Comparison of ENCODE assay signal across 20 cellular contexts in the genomic region with DNA sequence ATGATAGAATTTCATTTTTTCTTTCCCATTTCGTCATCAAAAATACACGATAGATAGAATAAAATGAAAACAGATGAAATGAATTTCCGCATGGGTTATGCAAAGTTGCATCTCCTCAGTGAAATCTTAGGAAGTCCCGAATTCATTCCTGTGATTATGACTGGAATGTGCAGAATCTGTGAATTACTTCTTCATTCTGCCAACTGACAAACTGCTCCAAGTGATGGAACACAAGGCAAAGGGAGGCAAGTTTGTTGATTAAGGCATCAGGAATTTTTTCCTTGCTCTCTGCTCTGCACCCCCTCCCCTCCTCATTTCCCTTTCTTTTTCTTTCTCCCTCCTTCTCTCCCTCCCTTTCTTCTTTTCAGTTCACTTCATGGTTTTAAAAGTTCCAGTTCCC. TPM values are rescaled to one million over a fixed set of nuclear protein-coding genes. Genes with fewer than 3 reads are reported as not detected.
DNase-seq lines count a peak whose midpoint lies in the region; FAIRE-seq and TF ChIP-seq lines count a peak whose summit lies in the region.
"Had no signal": no experiment of that assay in that cellular context is flagged by ENCODE, and none has a peak within 500 bp of the region (broad histone marks: within the 10 kb centered on the region; RNA-seq: fewer than 3 reads in every experiment).

No MANE protein-coding gene starts in this region.

- H3K27ac ChIP-seq in AG04450 (ENCODE audit: low read depth, low read length) (no peak overlapping the region), mesodermal cell (ENCODE audit: low read depth, low read length, severe bottlenecking) (peak overlapping the region; percentile 67)
- H3K27ac ChIP-seq: esophagus squamous epithelium, neural progenitor cell, thyroid gland had no signal

- H3K9me3 Mint-ChIP-seq in chondrocyte (ENCODE audit: low read depth) = no peaks in the 10 kb centered on the region
- peaks cover under 1% of the 10 kb centered on the region for H3K9me3 Mint-ChIP-seq in activated T-helper 1 cell treated with anti-CD3 and anti-CD28 coated beads, Interleukin-12 subunit alpha, Interleukin-12 subunit beta, Interleukin-2, Interleukin-4 antibody, amounts not matched to agents 30 ng/mL and 10 ng/mL and 1 ng/mL, durations not matched to agents 14 hours and 24 hours and 36 hours
- H3K9me3 Mint-ChIP-seq: activated CD8-positive, alpha-beta T cell treated with anti-CD3 and anti-CD28 coated beads for 36 hours had no signal

- H3K4me3 ChIP-seq in AG04450 (ENCODE audit: low read depth, low read length) (no peak overlapping the region), mesodermal cell (ENCODE audit: extremely low read depth, insufficient read depth, low read length, poor library complexity, severe bottlenecking) (no peak overlapping the region)
- H3K4me3 ChIP-seq: esophagus squamous epithelium, neural progenitor cell, thyroid gland had no signal

- CTCF ChIA-PET in AG04450 (lab: Charles Lee) = no interaction called here

- DNase-seq in AG04450 (ENCODE audit: low read depth, low spot score) (peak; percentile 8), HTR-8/SVneo (ENCODE audit: insufficient read length, low spot score) (peak; percentile 9), chondrocyte (ENCODE audit: low spot score) (no peak), HPDE6-E6E7 (ENCODE audit: extremely low spot score) (no peak)
- no peak for DNase-seq in activated CD8-positive, alpha-beta memory T cell treated with anti-CD3 and anti-CD28 coated beads for 24 hours
- DNase-seq in activated T-helper 1 cell treated with anti-CD3 and anti-CD28 coated beads, Interleukin-12 subunit alpha, Interleukin-12 subunit beta, Interleukin-2, Interleukin-4 antibody, amounts not matched to agents 30 ng/mL and 10 ng/mL and 1 ng/mL, durations not matched to agents 14 hours and 24 hours and 36 hours (ENCODE audit: low spot score) = no peak
- no peak for DNase-seq in NK-92 treated with Interleukin-12 subunit alpha and Interleukin-12 subunit beta, amount 100 ng/mL, for 24 hours (lab: John Stamatoyannopoulos, UW)
- DNase-seq: activated CD8-positive, alpha-beta T cell treated with anti-CD3 and anti-CD28 coated beads for 36 hours; activated effector memory CD4-positive, alpha-beta T cell treated with Interleukin-2 at 50 U/mL for 16 hours; aorta; DMS153; esophagus squamous epithelium; mammary epithelial cell; NCI-H1694; NCI-H524 treated with DMSO at 0.1 percent for 48 hours; PC-3; stimulated activated CD4-positive, alpha-beta T cell treated with anti-CD3 and anti-CD28 coated beads, Interleukin-4, amount 100 ng/mL, for 4 hours; thyroid gland had no signal

- TF ChIP-seq CTCF in AG04450 (IDR thresholded peaks at IDR 0.05; ENCODE audit: low read depth, low read length) (no peak), chondrocyte (IDR thresholded peaks at IDR 0.05) (no peak)

- intact Hi-C loops in activated T-helper 1 cell treated with anti-CD3 and anti-CD28 coated beads, Interleukin-12 subunit alpha, Interleukin-12 subunit beta, Interleukin-2, Interleukin-4 antibody, amounts not matched to agents 30 ng/mL and 10 ng/mL and 1 ng/mL, durations not matched to agents 14 hours and 24 hours and 36 hours (cut with micrococcal nuclease) = loop anchor here (5.0 to 10.0 kb wide), 5 partner anchors 209 to 1359 kb away; a partner anchor contains a TSS

- no peaks in the 10 kb centered on the region for H3K36me3 Mint-ChIP-seq in chondrocyte (ENCODE audit: low read depth)
- H3K36me3 Mint-ChIP-seq in activated T-helper 1 cell treated with anti-CD3 and anti-CD28 coated beads, Interleukin-12 subunit alpha, Interleukin-12 subunit beta, Interleukin-2, Interleukin-4 antibody, amounts not matched to agents 30 ng/mL and 10 ng/mL and 1 ng/mL, durations not matched to agents 14 hours and 24 hours and 36 hours (ENCODE audit: low read depth) = no peaks in the 10 kb centered on the region
- H3K36me3 Mint-ChIP-seq: neural progenitor cell had no signal

- no peaks in the 10 kb centered on the region for H3K27me3 ChIP-seq in AG04450 (ENCODE audit: control insufficient read depth, insufficient read depth, low read length)
- H3K27me3 ChIP-seq: esophagus squamous epithelium, neural progenitor cell, thyroid gland had no signal

- H3K27ac Mint-ChIP-seq in chondrocyte (ENCODE audit: unreplicated experiment) = peak overlapping the region; percentile 70
- no peak overlapping the region for H3K27ac Mint-ChIP-seq in activated T-helper 1 cell treated with anti-CD3 and anti-CD28 coated beads, Interleukin-12 subunit alpha, Interleukin-12 subunit beta, Interleukin-2, Interleukin-4 antibody, amounts not matched to agents 30 ng/mL and 10 ng/mL and 1 ng/mL, durations not matched to agents 14 hours and 24 hours and 36 hours
- H3K27ac Mint-ChIP-seq: activated CD8-positive, alpha-beta T cell treated with anti-CD3 and anti-CD28 coated beads for 36 hours; neural progenitor cell had no signal

- H3K27me3 Mint-ChIP-seq in chondrocyte (ENCODE audit: low read depth) = no peaks in the 10 kb centered on the region
- H3K27me3 Mint-ChIP-seq in activated T-helper 1 cell treated with anti-CD3 and anti-CD28 coated beads, Interleukin-12 subunit alpha, Interleukin-12 subunit beta, Interleukin-2, Interleukin-4 antibody, amounts not matched to agents 30 ng/mL and 10 ng/mL and 1 ng/mL, durations not matched to agents 14 hours and 24 hours and 36 hours (ENCODE audit: insufficient read depth) = no peaks in the 10 kb centered on the region
- H3K27me3 Mint-ChIP-seq: activated CD8-positive, alpha-beta T cell treated with anti-CD3 and anti-CD28 coated beads for 36 hours had no signal

- H3K4me1 ChIP-seq in mesodermal cell (ENCODE audit: control insufficient read depth, insufficient read depth, low read length, poor library complexity, severe bottlenecking) = no peaks in the 10 kb centered on the region
- H3K4me1 ChIP-seq: esophagus squamous epithelium, neural progenitor cell, thyroid gland had no signal

- 55 to 77% methylated on average over 2 of the region's 4 CpGs for WGBS in mesodermal cell (ENCODE audit: insufficient coverage in 2 of 2), 2 experiments

- POLR2A ChIA-PET in AG04450 (lab: Yijun Ruan, JAX) = no interaction called here

- no peak overlapping the region for H3K4me3 Mint-ChIP-seq in chondrocyte (ENCODE audit: unreplicated experiment)
- no peak overlapping the region for H3K4me3 Mint-ChIP-seq in activated T-helper 1 cell treated with anti-CD3 and anti-CD28 coated beads, Interleukin-12 subunit alpha, Interleukin-12 subunit beta, Interleukin-2, Interleukin-4 antibody, amounts not matched to agents 30 ng/mL and 10 ng/mL and 1 ng/mL, durations not matched to agents 14 hours and 24 hours and 36 hours
- H3K4me3 Mint-ChIP-seq: activated CD8-positive, alpha-beta T cell treated with anti-CD3 and anti-CD28 coated beads for 36 hours; neural progenitor cell had no signal

- H3K9me3 ChIP-seq in AG04450 (ENCODE audit: control insufficient read depth, insufficient read depth, low read length) (peaks cover 4% of the 10 kb centered on the region; the same call in 1 of the 2 replicates), mesodermal cell (ENCODE audit: control insufficient read depth, low read length) (no peaks in the 10 kb centered on the region)
- H3K9me3 ChIP-seq: esophagus squamous epithelium, thyroid gland had no signal

- peaks cover 27% of the 10 kb centered on the region for H3K4me1 Mint-ChIP-seq in chondrocyte (ENCODE audit: low read depth)
- H3K4me1 Mint-ChIP-seq in activated T-helper 1 cell treated with anti-CD3 and anti-CD28 coated beads, Interleukin-12 subunit alpha, Interleukin-12 subunit beta, Interleukin-2, Interleukin-4 antibody, amounts not matched to agents 30 ng/mL and 10 ng/mL and 1 ng/mL, durations not matched to agents 14 hours and 24 hours and 36 hours (ENCODE audit: low read depth) = peaks cover 16% of the 10 kb centered on the region
- H3K4me1 Mint-ChIP-seq: neural progenitor cell had no signal

- FAIRE-seq in HTR-8/SVneo (lab: Jason Lieb, UNC) = no peak

- H3K36me3 ChIP-seq in mesodermal cell (ENCODE audit: control insufficient read depth, insufficient read depth, low read length) = no peaks in the 10 kb centered on the region
- H3K36me3 ChIP-seq: esophagus squamous epithelium, neural progenitor cell, thyroid gland had no signal

RNA-seq across cellular contexts. Expression of a gene that starts 37.0 kb away (rescaled TPM):
- polyA plus RNA-seq in AG04450 (2011; rRNA removed) = 11.9 and 16.6 TPM in 2 replicates
- 7.7 and 17.7 TPM in 2 replicates for polyA minus RNA-seq in AG04450 (2011; rRNA and poly(A)+ RNA removed)
- total RNA-seq in chondrocyte = 4.9 to 6.9 TPM (median 5.7 TPM) in 3 replicates
- polyA plus RNA-seq in mesodermal cell (2013, experiment 1 of 2) = 71.0 TPM
- 63.0 TPM for polyA plus RNA-seq in mesodermal cell (2013, experiment 2 of 2)
- total RNA-seq in activated T-helper 1 cell treated with anti-CD3 and anti-CD28 coated beads, Interleukin-12 subunit alpha, Interleukin-12 subunit beta, Interleukin-2, Interleukin-4 antibody, amounts not matched to agents 30 ng/mL and 10 ng/mL and 1 ng/mL, durations not matched to agents 14 hours and 24 hours and 36 hours = not detected in 2 replicates
- total RNA-seq: activated CD8-positive, alpha-beta T cell treated with anti-CD3 and anti-CD28 coated beads for 36 hours; mammary epithelial cell; PC-3 had no signal
- polyA plus RNA-seq: mammary epithelial cell had no signal

Comparison
In these comparisons a context has a peak if more than half of its experiments do, and no peak if none do; other contexts are left out.
1. DNase-seq: peak in AG04450 (single experiment) and HTR-8/SVneo (single experiment); none in chondrocyte (single experiment), activated CD8-positive, alpha-beta memory T cell treated with anti-CD3 and anti-CD28 coated beads for 24 hours (single experiment), activated T-helper 1 cell treated with anti-CD3 and anti-CD28 coated beads, Interleukin-12 subunit alpha, Interleukin-12 subunit beta, Interleukin-2, Interleukin-4 antibody, amounts not matched to agents 30 ng/mL and 10 ng/mL and 1 ng/mL, durations not matched to agents 14 hours and 24 hours and 36 hours (single experiment), HPDE6-E6E7 (single experiment) and NK-92 treated with Interleukin-12 subunit alpha and Interleukin-12 subunit beta, amount 100 ng/mL, for 24 hours (single experiment).